In genomic region chr5:16552666-16553343, GRCh38 we compare ENCODE assay signal across 8 cellular contexts.
DNase-seq lines count a peak whose midpoint lies in the region; ATAC-seq and TF ChIP-seq lines count a peak whose summit lies in the region.

No MANE protein-coding gene starts in this region.

- peaks cover 4 to 9% of the 10 kb centered on the region in 2 experiments for H3K4me1 Mint-ChIP-seq in H9
- H3K4me1 Mint-ChIP-seq in T-helper 17 cell, result peaks cover 20% of the 10 kb centered on the region

- H2BK15ac ChIP-seq in H9 (ENCODE audit: low read depth, low read length), result no peak overlapping the region

- TF ChIP-seq CTCF in GM12875 (IDR thresholded peaks at IDR 0.05; ENCODE audit: borderline replicate concordance, insufficient read depth, low read depth, low read length) (peak; percentile 87), H9 (conservative IDR thresholded peaks at IDR 0.05) (peak; percentile 91), LNCAP (IDR thresholded peaks at IDR 0.05) (peak; percentile 93), body of pancreas (IDR thresholded peaks at IDR 0.05) (peak; percentile 69 to 86 (median 84))

- H3K9me3 ChIP-seq in H9 (ENCODE audit: control insufficient read depth, low read depth, low read length) (no peaks in the 10 kb centered on the region), T-helper 17 cell (ENCODE audit: control insufficient read depth, low read length, poor library complexity, severe bottlenecking) (no peaks in the 10 kb centered on the region), body of pancreas (no peaks in the 10 kb centered on the region)

- no peak overlapping the region for H2BK120ac ChIP-seq in H9 (ENCODE audit: low read depth, low read length, poor library complexity, severe bottlenecking)

- no peak overlapping the region for H2AFZ ChIP-seq in H9 (ENCODE audit: low read length)

- intact Hi-C loops in body of pancreas (cut with DNase I), result loop anchor here (5.0 kb wide), 1 partner anchor 56 kb away; no protein-coding TSS in a partner anchor

- H2AK5ac ChIP-seq in H9 (ENCODE audit: insufficient read length, low read length), result no peak overlapping the region

- H3K79me1 ChIP-seq in H9 (ENCODE audit: insufficient read depth, low read depth, low read length, poor library complexity, severe bottlenecking), result no peaks in the 10 kb centered on the region

- no peaks in the 10 kb centered on the region for H4K20me1 ChIP-seq in H9 (ENCODE audit: control insufficient read depth, insufficient read depth, insufficient read length)

- no peak overlapping the region for H3K4ac ChIP-seq in H9 (ENCODE audit: low read depth, low read length)

- H3K36me3 Mint-ChIP-seq in H9 (ENCODE audit: insufficient read depth in 1 of 3, low read depth in 3 of 3) (no peaks in the 10 kb centered on the region), T-helper 17 cell (ENCODE audit: low read depth) (peaks cover 4% of the 10 kb centered on the region)

- no peak overlapping the region for H3K4me3 Mint-ChIP-seq in H9
- H3K4me3 Mint-ChIP-seq in T-helper 17 cell, result no peak overlapping the region

- no peak overlapping the region for H4K5ac ChIP-seq in H9 (ENCODE audit: insufficient read length, low read depth, low read length)

- no peak overlapping the region for H3K27ac Mint-ChIP-seq in H9
- H3K27ac Mint-ChIP-seq in T-helper 17 cell, result peak overlapping the region; percentile 1

- no peak for TF ChIP-seq POLR2A in body of pancreas (IDR thresholded peaks at IDR 0.05)

- H3K18ac ChIP-seq in H9 (ENCODE audit: insufficient read length, low read depth, low read length), result no peak overlapping the region

- no peak overlapping the region for H3K56ac ChIP-seq in H9 (ENCODE audit: insufficient read length, low read depth, low read length)

- no peak overlapping the region for H4K8ac ChIP-seq in H9 (replicated peaks; ENCODE audit: insufficient read length, low read depth, low read length)

- no peak overlapping the region for H2BK20ac ChIP-seq in H9 (ENCODE audit: low read depth, low read length, poor library complexity, severe bottlenecking)

- no peaks in the 10 kb centered on the region for H3K23me2 ChIP-seq in H9 (ENCODE audit: insufficient read length, low read depth, low read length, poor library complexity, severe bottlenecking)

- H3K4me1 ChIP-seq in H9 (ENCODE audit: insufficient read depth, low read length) (no peaks in the 10 kb centered on the region), body of pancreas (peaks cover 19% of the 10 kb centered on the region)

- H3K4me2 ChIP-seq in H9 (ENCODE audit: insufficient read depth, insufficient read length, low read length), result no peak overlapping the region

- H3K4me3 ChIP-seq in GM12875 (ENCODE audit: low read depth, low read length), result no peak overlapping the region
- H3K4me3 ChIP-seq in body of pancreas, result no peak overlapping the region

- H3K36me3 ChIP-seq in body of pancreas (replicated peaks in 1 of 2; ENCODE audit: insufficient read depth in 1 of 2, low read depth in 2 of 2), result no peaks in the 10 kb centered on the region

- H3K27me3 Mint-ChIP-seq in H9 (ENCODE audit: low read depth) (no peaks in the 10 kb centered on the region), T-helper 17 cell (no peaks in the 10 kb centered on the region)

- DNase-seq in H9 (peak; percentile 83), T-helper 17 cell (peak in 1 of 3 donors; percentile 23), body of pancreas (peak; percentile 89 to 93 (median 89)), inferior parietal cortex (ENCODE audit: extremely low spot score) (peak; percentile 90), mesenteric fat pad (ENCODE audit: low spot score) (no peak)
- DNase-seq in stimulated activated CD4-positive, alpha-beta T cell treated with anti-CD3 and anti-CD28 coated beads, Interleukin-1b, Interleukin-23, amount 100 ng/mL, for 48 hours, result peak; percentile 61

- no peaks in the 10 kb centered on the region for H3K79me2 ChIP-seq in H9 (ENCODE audit: insufficient read depth, low read length)

- H3T11ph ChIP-seq in H9 (ENCODE audit: low read length), result no peak overlapping the region

- H3K23ac ChIP-seq in H9 (ENCODE audit: insufficient read length, low read depth, low read length), result no peak overlapping the region

- H3K9me3 Mint-ChIP-seq in H9, result no peaks in the 10 kb centered on the region

- H3K27ac ChIP-seq in H9 (ENCODE audit: insufficient read length, low read depth, low read length) (no peak overlapping the region), body of pancreas (no peak overlapping the region)

- no peak overlapping the region for H3K14ac ChIP-seq in H9 (ENCODE audit: insufficient read depth, low read length)

- no CpG with 5 or more reads among the region's 7 CpGs for WGBS in H9 (ENCODE audit: extremely low coverage, insufficient read length, low lambda C conversion rate)
- WGBS in body of pancreas, 2 donors, result 25 to 34% methylated on average over 7 of the region's 7 CpGs

- ATAC-seq in T-helper 17 cell (peak; percentile 79), body of pancreas (peak; percentile 90)

- H3K9ac ChIP-seq in H9 (ENCODE audit: extremely low read depth, insufficient read length, low read length), result no peak overlapping the region

- no peak overlapping the region for H4K91ac ChIP-seq in H9 (ENCODE audit: insufficient read length, low read depth, low read length)

- no peak overlapping the region for H2BK5ac ChIP-seq in H9 (ENCODE audit: insufficient read length, low read length)

- H2BK12ac ChIP-seq in H9 (ENCODE audit: insufficient read length, low read depth, low read length), result no peak overlapping the region

- H3K27me3 ChIP-seq in H9 (ENCODE audit: insufficient read depth, low read length), result no peaks in the 10 kb centered on the region
- no peaks in the 10 kb centered on the region for H3K27me3 ChIP-seq in body of pancreas
